8 cellular contexts compared by ENCODE assay signal in the genomic region with DNA sequence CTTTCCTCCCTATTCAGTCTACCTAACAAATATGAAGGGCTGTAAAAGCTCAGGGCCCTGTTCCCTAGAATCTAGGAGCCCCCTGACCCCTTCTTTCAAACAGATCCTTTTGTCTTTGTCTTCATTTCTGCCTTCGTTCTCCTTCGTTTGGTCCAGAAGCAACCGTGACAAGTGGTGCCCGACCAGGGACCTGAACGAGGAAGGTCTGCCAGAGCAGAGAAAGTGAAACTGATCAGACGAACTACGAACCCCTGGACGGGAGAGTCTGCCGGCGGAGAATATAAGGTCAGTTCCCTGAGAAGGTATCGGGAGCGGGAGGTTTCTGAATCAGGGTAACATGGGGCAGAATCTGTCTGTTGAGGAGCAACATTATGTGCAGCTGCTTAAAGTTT. TPM values are rescaled to one million over a fixed set of nuclear protein-coding genes. Genes with fewer than 3 reads are reported as not detected.
A peak's percentile ranks its signal among the peaks of the same experiment; 100 is the strongest.
DNase-seq lines count a peak whose midpoint lies in the region; ATAC-seq, FAIRE-seq and TF ChIP-seq lines count a peak whose summit lies in the region.

No MANE protein-coding gene starts in this region.

- H3K27me3 ChIP-seq in keratinocyte (ENCODE audit: control insufficient read depth, extremely low read depth, insufficient read depth, low read length): no peaks in the 10 kb centered on the region
- no peaks in the 10 kb centered on the region for H3K27me3 ChIP-seq in thymus (ENCODE audit: control insufficient read depth, insufficient read depth)

- H3K79me2 ChIP-seq in keratinocyte (ENCODE audit: control insufficient read depth, insufficient read depth, low read length): peaks cover 34% of the 10 kb centered on the region

- peak overlapping the region; percentile 76 for H3K27ac ChIP-seq in keratinocyte (ENCODE audit: control insufficient read depth, insufficient read depth, low read length)
- H3K27ac ChIP-seq in thymus (ENCODE audit: low read depth): no peak overlapping the region

- H3K9me1 ChIP-seq in keratinocyte (ENCODE audit: control insufficient read depth, extremely low read depth, insufficient read depth, low read length): no peaks in the 10 kb centered on the region

- dilution Hi-C loops in keratinocyte (cut with MboI; ENCODE audit: extremely low pct_ligation_motif_present, low sequenced_read_pairs): no loop called here

- H4K20me1 ChIP-seq in keratinocyte (ENCODE audit: control insufficient read depth, extremely low read depth, insufficient read depth, low read length): no peaks in the 10 kb centered on the region

- H3K4me1 ChIP-seq in keratinocyte (ENCODE audit: control insufficient read depth, extremely low read depth, insufficient read depth, low read length): peaks cover 13% of the 10 kb centered on the region
- H3K4me1 ChIP-seq in thymus (ENCODE audit: control insufficient read depth, insufficient read depth, low read length): peaks cover 11% of the 10 kb centered on the region

- no peak overlapping the region for H2AFZ ChIP-seq in keratinocyte (ENCODE audit: control insufficient read depth, low read length)

- H3K36me3 ChIP-seq in keratinocyte (ENCODE audit: control insufficient read depth in 2 of 2, extremely low read depth in 1 of 2, insufficient read depth in 2 of 2, low read length in 2 of 2) (peaks cover 9 to 17% of the 10 kb centered on the region in 2 experiments), thymus (ENCODE audit: control insufficient read depth, insufficient read depth) (peaks cover 12% of the 10 kb centered on the region)

- H3K9me3 ChIP-seq in keratinocyte (ENCODE audit: control insufficient read depth, low read depth, low read length) (no peaks in the 10 kb centered on the region), thymus (ENCODE audit: control insufficient read depth) (no peaks in the 10 kb centered on the region)

- H3K27ac Mint-ChIP-seq in activated naive CD4-positive, alpha-beta T cell treated with anti-CD3 and anti-CD28 coated beads, Interleukin-2, amount 50 U/mL, for 24 hours: peak overlapping the region; percentile 62
- H3K27ac Mint-ChIP-seq in activated T-helper 17 cell treated with anti-CD3 and anti-CD28 coated beads, Interleukin-2, amount 50 U/mL, for 72 hours: peak overlapping the region; percentile 96

- H3K4me3 ChIP-seq in keratinocyte (ENCODE audit: control insufficient read depth in 2 of 3, extremely low read depth in 1 of 3, insufficient read depth in 2 of 3, low read depth in 1 of 3, low read length in 3 of 3): peak overlapping the region; percentile 90 to 95 (median 91)
- H3K4me3 ChIP-seq in thymus (ENCODE audit: low read length): peak overlapping the region; percentile 66

- H3K4me2 ChIP-seq in keratinocyte (ENCODE audit: control insufficient read depth, extremely low read depth, insufficient read depth, low read depth, low read length): peak overlapping the region; percentile 98

- FAIRE-seq in keratinocyte (lab: Jason Lieb, UNC) (no peak), urothelium cell line (lab: Jason Lieb, UNC) (no peak)

- peak overlapping the region; percentile 86 for H3K9ac ChIP-seq in keratinocyte (ENCODE audit: control insufficient read depth, extremely low read depth, insufficient read depth, low read length)

- H3K4me1 Mint-ChIP-seq in activated naive CD4-positive, alpha-beta T cell treated with anti-CD3 and anti-CD28 coated beads, Interleukin-2, amount 50 U/mL, for 24 hours: peaks cover 53% of the 10 kb centered on the region
- H3K4me1 Mint-ChIP-seq in activated T-helper 17 cell treated with anti-CD3 and anti-CD28 coated beads, Interleukin-2, amount 50 U/mL, for 72 hours: peaks cover 22% of the 10 kb centered on the region

- H3K9me3 Mint-ChIP-seq in activated naive CD4-positive, alpha-beta T cell treated with anti-CD3 and anti-CD28 coated beads, Interleukin-2, amount 50 U/mL, for 24 hours: no peaks in the 10 kb centered on the region
- no peaks in the 10 kb centered on the region for H3K9me3 Mint-ChIP-seq in activated T-helper 17 cell treated with anti-CD3 and anti-CD28 coated beads, Interleukin-2, amount 50 U/mL, for 72 hours

- no peaks in the 10 kb centered on the region for H3K27me3 Mint-ChIP-seq in activated naive CD4-positive, alpha-beta T cell treated with anti-CD3 and anti-CD28 coated beads, Interleukin-2, amount 50 U/mL, for 24 hours
- H3K27me3 Mint-ChIP-seq in activated T-helper 17 cell treated with anti-CD3 and anti-CD28 coated beads, Interleukin-2, amount 50 U/mL, for 72 hours: no peaks in the 10 kb centered on the region

- peaks cover 47% of the 10 kb centered on the region for H3K36me3 Mint-ChIP-seq in activated naive CD4-positive, alpha-beta T cell treated with anti-CD3 and anti-CD28 coated beads, Interleukin-2, amount 50 U/mL, for 24 hours
- H3K36me3 Mint-ChIP-seq in activated T-helper 17 cell treated with anti-CD3 and anti-CD28 coated beads, Interleukin-2, amount 50 U/mL, for 72 hours (ENCODE audit: low read depth): peaks cover 66% of the 10 kb centered on the region

- no peak for TF ChIP-seq CTCF in keratinocyte (optimal IDR thresholded peaks at IDR 0.05 in 1 of 3, IDR thresholded peaks at IDR 0.05 in 1 of 3, conservative IDR thresholded peaks at IDR 0.05 in 1 of 3; ENCODE audit: extremely low read depth in 1 of 3, insufficient read depth in 2 of 3, low read length in 3 of 3)

- peak overlapping the region; percentile 100 for H3K4me3 Mint-ChIP-seq in activated naive CD4-positive, alpha-beta T cell treated with anti-CD3 and anti-CD28 coated beads, Interleukin-2, amount 50 U/mL, for 24 hours
- peak overlapping the region; percentile 91 for H3K4me3 Mint-ChIP-seq in activated T-helper 17 cell treated with anti-CD3 and anti-CD28 coated beads, Interleukin-2, amount 50 U/mL, for 72 hours

- ATAC-seq in activated T-helper 17 cell treated with anti-CD3 and anti-CD28 coated beads, Interleukin-2, amount 50 U/mL, for 72 hours (replicated peaks): no peak
- no peak for ATAC-seq in GM21723 (IDR thresholded peaks at IDR 0.05; ENCODE audit: unreplicated experiment)

- WGBS in thymus: 74% methylated on average over 12 of the region's 12 CpGs

- no peak for DNase-seq in activated naive CD4-positive, alpha-beta T cell treated with anti-CD3 and anti-CD28 coated beads, Interleukin-2, amount 50 U/mL, for 16 hours
- DNase-seq in keratinocyte (ENCODE audit: low read depth, low spot score) (no peak), NCI-H1930 (lab: John Stamatoyannopoulos, UW) (no peak), urothelium cell line (ENCODE audit: low spot score) (no peak)

RNA-seq across cellular contexts. Expression of gene ERVK3-1, which starts 0.8 kb away (rescaled TPM):
- 10 to 100 TPM; 38.5 to 57.8 TPM for total RNA-seq in activated T-helper 17 cell treated with anti-CD3 and anti-CD28 coated beads, Interleukin-2, amount 50 U/mL, for 72 hours
- polyA plus RNA-seq in keratinocyte (42.5 to 48.6 TPM (median 44.8 TPM) in 3 replicates), thymus (60.9 TPM)
- polyA plus RNA-seq in keratinocyte (2011; ENCODE audit: low read depth): 95.8 TPM
- 31.4 and 34.7 TPM in 2 replicates for polyA plus RNA-seq in keratinocyte (2011; cell fraction: cytosol; rRNA removed)
- polyA plus RNA-seq in keratinocyte (2011; cell fraction: nucleus; rRNA removed): 67.3 and 77.7 TPM in 2 replicates
- 38.3 and 47.8 TPM in 2 replicates for polyA plus RNA-seq in keratinocyte (2012; ENCODE audit: low replicate concordance)
- 16.5 to 24.7 TPM (median 22.6 TPM) in 3 replicates for polyA minus RNA-seq in keratinocyte
- polyA minus RNA-seq in keratinocyte (2011; cell fraction: cytosol; rRNA and poly(A)+ RNA removed): 7.3 TPM
- polyA minus RNA-seq in keratinocyte (2011; cell fraction: nucleus; rRNA and poly(A)+ RNA removed): 14.1 and 17.4 TPM in 2 replicates

RNA-seq across cellular contexts. Expression of gene ZSCAN22, which starts 20.9 kb away (rescaled TPM):
- total RNA-seq in activated T-helper 17 cell treated with anti-CD3 and anti-CD28 coated beads, Interleukin-2, amount 50 U/mL, for 72 hours: 1 to 10 TPM; 4.3 to 6.1 TPM
- polyA plus RNA-seq in keratinocyte: 2.5 to 3.4 TPM (median 2.8 TPM) in 3 replicates
- 0.54 TPM for polyA plus RNA-seq in keratinocyte (2011; ENCODE audit: low read depth)
- 1.5 and 2.0 TPM in 2 replicates for polyA plus RNA-seq in keratinocyte (2011; cell fraction: cytosol; rRNA removed)
- 4.6 and 4.9 TPM in 2 replicates for polyA plus RNA-seq in keratinocyte (2011; cell fraction: nucleus; rRNA removed)
- polyA plus RNA-seq in keratinocyte (2012; ENCODE audit: low replicate concordance): 1.6 and 1.8 TPM in 2 replicates
- polyA minus RNA-seq in keratinocyte: 4.1 to 7.2 TPM (median 6.2 TPM) in 3 replicates
- polyA minus RNA-seq in keratinocyte (2011; cell fraction: cytosol; rRNA and poly(A)+ RNA removed): 2.7 TPM
- polyA minus RNA-seq in keratinocyte (2011; cell fraction: nucleus; rRNA and poly(A)+ RNA removed): 3.1 and 5.0 TPM in 2 replicates
- 1.2 TPM for polyA plus RNA-seq in thymus

RNA-seq across cellular contexts. Expression of gene ZNF8, which starts 27.2 kb away (rescaled TPM):
- total RNA-seq in activated T-helper 17 cell treated with anti-CD3 and anti-CD28 coated beads, Interleukin-2, amount 50 U/mL, for 72 hours: 1 to 10 TPM; 3.7 to 4.6 TPM
- polyA plus RNA-seq in keratinocyte (2.5 to 2.8 TPM (median 2.7 TPM) in 3 replicates), thymus (3.7 TPM)
- 0.46 TPM for polyA plus RNA-seq in keratinocyte (2011; ENCODE audit: low read depth)
- 1.6 and 1.9 TPM in 2 replicates for polyA plus RNA-seq in keratinocyte (2011; cell fraction: cytosol; rRNA removed)
- 9.1 and 10.3 TPM in 2 replicates for polyA plus RNA-seq in keratinocyte (2011; cell fraction: nucleus; rRNA removed)
- polyA plus RNA-seq in keratinocyte (2012; ENCODE audit: low replicate concordance): 1.9 and 2.2 TPM in 2 replicates
- 8.2 to 12.8 TPM (median 9.0 TPM) in 3 replicates for polyA minus RNA-seq in keratinocyte
- polyA minus RNA-seq in keratinocyte (2011; cell fraction: cytosol; rRNA and poly(A)+ RNA removed): 5.4 TPM
- polyA minus RNA-seq in keratinocyte (2011; cell fraction: nucleus; rRNA and poly(A)+ RNA removed): 8.3 and 16.7 TPM in 2 replicates

RNA-seq across cellular contexts. Expression of gene A1BG, which starts 47.4 kb away (rescaled TPM):
- 10 to 100 TPM; 12.4 to 15.4 TPM for total RNA-seq in activated T-helper 17 cell treated with anti-CD3 and anti-CD28 coated beads, Interleukin-2, amount 50 U/mL, for 72 hours
- polyA plus RNA-seq in keratinocyte (1.4 to 2.5 TPM (median 1.8 TPM) in 3 replicates), thymus (77.3 TPM)
- not detected for polyA plus RNA-seq in keratinocyte (2011; ENCODE audit: low read depth)
- polyA plus RNA-seq in keratinocyte (2011; cell fraction: cytosol; rRNA removed): 0.75 and 3.1 TPM in 2 replicates
- 0.46 and 1.2 TPM in 2 replicates for polyA plus RNA-seq in keratinocyte (2011; cell fraction: nucleus; rRNA removed)
- 2.7 and 4.1 TPM in 2 replicates for polyA plus RNA-seq in keratinocyte (2012; ENCODE audit: low replicate concordance)
- 0.10 to 0.23 TPM in 2 of 3 replicates, not detected in the other for polyA minus RNA-seq in keratinocyte
- polyA minus RNA-seq in keratinocyte (2011; cell fraction: cytosol; rRNA and poly(A)+ RNA removed): not detected
- not detected in 2 replicates for polyA minus RNA-seq in keratinocyte (2011; cell fraction: nucleus; rRNA and poly(A)+ RNA removed)

RNA-seq across cellular contexts. Expression of gene ZNF497, which starts 56.6 kb away (rescaled TPM):
- total RNA-seq in activated T-helper 17 cell treated with anti-CD3 and anti-CD28 coated beads, Interleukin-2, amount 50 U/mL, for 72 hours: 1 to 10 TPM; 1.7 to 1.8 TPM
- polyA plus RNA-seq in keratinocyte (0.29 to 0.72 TPM (median 0.32 TPM) in 3 replicates), thymus (1.3 TPM)
- polyA plus RNA-seq in keratinocyte (2011; ENCODE audit: low read depth): not detected
- polyA plus RNA-seq in keratinocyte (2011; cell fraction: cytosol; rRNA removed): 0.13 and 0.23 TPM in 2 replicates
- 0.97 and 1.5 TPM in 2 replicates for polyA plus RNA-seq in keratinocyte (2011; cell fraction: nucleus; rRNA removed)
- polyA plus RNA-seq in keratinocyte (2012; ENCODE audit: low replicate concordance): 0.44 and 0.68 TPM in 2 replicates
- 0.29 to 0.69 TPM (median 0.30 TPM) in 3 replicates for polyA minus RNA-seq in keratinocyte
- not detected for polyA minus RNA-seq in keratinocyte (2011; cell fraction: cytosol; rRNA and poly(A)+ RNA removed)
- 0.84 and 0.93 TPM in 2 replicates for polyA minus RNA-seq in keratinocyte (2011; cell fraction: nucleus; rRNA and poly(A)+ RNA removed)
